Comparison of ENCODE assay signal across 14 cellular contexts in the genomic region with DNA sequence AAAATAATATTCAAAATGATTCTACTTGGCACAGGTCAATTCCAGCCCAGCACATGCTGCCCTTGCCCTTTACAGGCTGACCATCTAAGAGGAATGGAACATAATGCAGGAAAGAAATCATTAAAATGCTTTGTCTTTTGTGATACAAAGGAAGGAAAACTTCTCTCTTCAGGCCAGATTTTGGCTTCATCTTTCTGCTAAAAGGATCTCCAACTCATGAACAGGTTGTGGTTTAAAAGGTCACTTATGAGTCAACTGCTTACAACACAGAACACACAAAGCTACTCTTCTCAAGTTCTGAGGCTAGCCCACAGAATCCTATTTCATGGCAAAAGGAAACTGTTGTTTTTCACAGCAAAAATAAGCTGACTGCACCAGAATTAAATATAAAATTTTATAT.
DNase-seq lines count a peak whose midpoint lies in the region; ATAC-seq lines count a peak whose summit lies in the region.
"Had no signal": no experiment of that assay in that cellular context is flagged by ENCODE, and none has a peak within 500 bp of the region (broad histone marks: within the 10 kb centered on the region; RNA-seq: fewer than 3 reads in every experiment).

No MANE protein-coding gene starts in this region.

- H2BK15ac ChIP-seq in mesendoderm (replicated peaks; ENCODE audit: low read depth): no peak overlapping the region

- no peak overlapping the region for H3K27ac ChIP-seq in mesendoderm (ENCODE audit: low read depth, low read length)
- H3K27ac ChIP-seq: right lobe of liver had no signal

- peaks cover 19% of the 10 kb centered on the region for H3K79me1 ChIP-seq in mesendoderm (ENCODE audit: low read length)

- H3K4me2 ChIP-seq in mesendoderm (ENCODE audit: low read length): no peak overlapping the region

- H3K36me3 ChIP-seq in mesendoderm (ENCODE audit: control insufficient read depth, insufficient read depth, low read length): no peaks in the 10 kb centered on the region
- H3K36me3 ChIP-seq: HAP-1, right lobe of liver had no signal

- no peak overlapping the region for H3K18ac ChIP-seq in mesendoderm (ENCODE audit: low read length)

- no peak overlapping the region for H2BK120ac ChIP-seq in mesendoderm (ENCODE audit: low read depth, low read length)

- ATAC-seq in GM18907 (IDR thresholded peaks at IDR 0.05; ENCODE audit: unreplicated experiment) (peak; percentile 77), HG03139 (IDR thresholded peaks at IDR 0.05; ENCODE audit: unreplicated experiment) (peak; percentile 78), HG03457 (IDR thresholded peaks at IDR 0.05; ENCODE audit: unreplicated experiment) (no peak), GM19324 (IDR thresholded peaks at IDR 0.05; ENCODE audit: low FRiP score, unreplicated experiment) (no peak)
- ATAC-seq in activated T-helper 17 cell treated with anti-CD3 and anti-CD28 coated beads, Interleukin-2, amount 50 U/mL, for 72 hours (replicated peaks): peak; percentile 54
- ATAC-seq: stimulated activated memory B cell treated with anti-CD40 and anti-IgM and Interleukin-4, amounts not matched to agents 10 μg/mL and 1 μg/mL and 100 μg/mL, for 72 hours had no signal

- H2AK5ac ChIP-seq in mesendoderm (ENCODE audit: low read length): no peak overlapping the region

- no peak for DNase-seq in mesendoderm
- no peak for DNase-seq in Ammon's horn (ENCODE audit: low spot score)
- no peak for DNase-seq in kidney glomerular epithelial cell (lab: John Stamatoyannopoulos, UW)
- DNase-seq: NCI-H1048, right lobe of liver, SHP77 treated with DMSO at 0.1 percent for 48 hours had no signal

- no peaks in the 10 kb centered on the region for H3K4me1 Mint-ChIP-seq in activated T-helper 17 cell treated with anti-CD3 and anti-CD28 coated beads, Interleukin-2, amount 50 U/mL, for 72 hours
- H3K4me1 Mint-ChIP-seq: stimulated activated memory B cell treated with anti-CD40 and anti-IgM and Interleukin-4, amounts not matched to agents 10 μg/mL and 1 μg/mL and 100 μg/mL, for 72 hours had no signal

- H3K27me3 Mint-ChIP-seq in activated T-helper 17 cell treated with anti-CD3 and anti-CD28 coated beads, Interleukin-2, amount 50 U/mL, for 72 hours: peaks cover 10% of the 10 kb centered on the region
- H3K27me3 Mint-ChIP-seq: dendritic cell treated with granulocyte-macrophage colony-stimulating factor and Interleukin-4, amounts not matched to agents 40 ng/mL and 50 ng/mL, for 4 days; stimulated activated memory B cell treated with anti-CD40 and anti-IgM and Interleukin-4, amounts not matched to agents 10 μg/mL and 1 μg/mL and 100 μg/mL, for 72 hours had no signal

- H3K23ac ChIP-seq in mesendoderm (ENCODE audit: low read length): no peak overlapping the region

- H3K9me3 Mint-ChIP-seq in activated T-helper 17 cell treated with anti-CD3 and anti-CD28 coated beads, Interleukin-2, amount 50 U/mL, for 72 hours: no peaks in the 10 kb centered on the region
- H3K9me3 Mint-ChIP-seq: dendritic cell treated with granulocyte-macrophage colony-stimulating factor and Interleukin-4, amounts not matched to agents 40 ng/mL and 50 ng/mL, for 4 days; stimulated activated memory B cell treated with anti-CD40 and anti-IgM and Interleukin-4, amounts not matched to agents 10 μg/mL and 1 μg/mL and 100 μg/mL, for 72 hours had no signal

- no peak overlapping the region for H3K4me3 ChIP-seq in mesendoderm (ENCODE audit: low read length)
- H3K4me3 ChIP-seq: HAP-1, right lobe of liver had no signal

- H3K56ac ChIP-seq in mesendoderm (ENCODE audit: low read length): no peak overlapping the region

- no peak overlapping the region for H3K27ac Mint-ChIP-seq in activated T-helper 17 cell treated with anti-CD3 and anti-CD28 coated beads, Interleukin-2, amount 50 U/mL, for 72 hours
- H3K27ac Mint-ChIP-seq: dendritic cell treated with granulocyte-macrophage colony-stimulating factor and Interleukin-4, amounts not matched to agents 40 ng/mL and 50 ng/mL, for 4 days; stimulated activated memory B cell treated with anti-CD40 and anti-IgM and Interleukin-4, amounts not matched to agents 10 μg/mL and 1 μg/mL and 100 μg/mL, for 72 hours had no signal

- H3K79me2 ChIP-seq in mesendoderm (ENCODE audit: control insufficient read depth, insufficient read depth, low read length): peaks cover 4% of the 10 kb centered on the region

- H3K4ac ChIP-seq in mesendoderm (ENCODE audit: low read depth, low read length): no peak overlapping the region

- H2BK5ac ChIP-seq in mesendoderm (ENCODE audit: low read length): no peak overlapping the region

- H3K36me3 Mint-ChIP-seq in activated T-helper 17 cell treated with anti-CD3 and anti-CD28 coated beads, Interleukin-2, amount 50 U/mL, for 72 hours (ENCODE audit: low read depth): no peaks in the 10 kb centered on the region
- H3K36me3 Mint-ChIP-seq: stimulated activated memory B cell treated with anti-CD40 and anti-IgM and Interleukin-4, amounts not matched to agents 10 μg/mL and 1 μg/mL and 100 μg/mL, for 72 hours had no signal

- H3K27me3 ChIP-seq in mesendoderm (ENCODE audit: insufficient read depth, low read length, poor library complexity): no peaks in the 10 kb centered on the region
- H3K27me3 ChIP-seq: right lobe of liver had no signal

- H3K4me1 ChIP-seq in mesendoderm (ENCODE audit: control insufficient read depth, low read depth, low read length): peaks cover 3% of the 10 kb centered on the region
- H3K4me1 ChIP-seq: HAP-1 had no signal

- H4K5ac ChIP-seq in mesendoderm (ENCODE audit: low read length): no peak overlapping the region

- H3K4me3 Mint-ChIP-seq in activated T-helper 17 cell treated with anti-CD3 and anti-CD28 coated beads, Interleukin-2, amount 50 U/mL, for 72 hours: no peak overlapping the region
- H3K4me3 Mint-ChIP-seq: dendritic cell treated with granulocyte-macrophage colony-stimulating factor and Interleukin-4, amounts not matched to agents 40 ng/mL and 50 ng/mL, for 4 days; stimulated activated memory B cell treated with anti-CD40 and anti-IgM and Interleukin-4, amounts not matched to agents 10 μg/mL and 1 μg/mL and 100 μg/mL, for 72 hours had no signal

- H4K8ac ChIP-seq in mesendoderm (ENCODE audit: low read depth, low read length): peak overlapping the region; percentile 42

- H3K9ac ChIP-seq in mesendoderm (ENCODE audit: low read length): no peak overlapping the region

Comparison
In these comparisons a context has a peak if more than half of its experiments do, and no peak if none do; other contexts are left out.
1. ATAC-seq: peak in GM18907 (single experiment), HG03139 (single experiment) and activated T-helper 17 cell treated with anti-CD3 and anti-CD28 coated beads, Interleukin-2, amount 50 U/mL, for 72 hours (single experiment); none in HG03457 (single experiment) and GM19324 (single experiment).